30 cellular contexts compared by ENCODE assay signal in the genomic region with DNA sequence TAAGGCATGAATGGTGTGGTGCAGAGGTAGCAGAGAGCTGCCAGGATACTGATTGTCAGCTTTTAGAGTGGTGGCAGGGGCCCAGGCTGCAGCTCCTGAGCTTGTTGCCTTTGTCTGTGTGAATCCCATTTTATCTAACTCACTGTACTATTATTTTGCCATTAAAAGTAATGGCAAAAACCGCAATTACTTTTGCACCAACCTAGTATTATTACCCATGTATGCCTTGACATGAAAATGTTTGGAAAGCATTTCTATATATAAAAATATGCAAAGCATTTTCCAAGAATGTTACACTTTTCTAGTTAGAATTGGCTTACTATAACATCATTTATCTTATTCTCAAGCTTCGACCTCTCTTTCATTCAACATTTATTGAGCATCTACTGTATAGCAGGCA.
"Had no signal": no experiment of that assay in that cellular context is flagged by ENCODE, and none has a peak within 500 bp of the region (broad histone marks: within the 10 kb centered on the region; RNA-seq: fewer than 3 reads in every experiment).

No MANE protein-coding gene starts in this region.

- H3K36me3 Mint-ChIP-seq: activated naive CD8-positive, alpha-beta T cell had no signal

- ATAC-seq: activated CD4-positive, CD25-positive, alpha-beta regulatory T cell treated with anti-CD3 and anti-CD28 coated beads, Interleukin-2, amount 50 U/mL, for 24 hours; activated T-cell treated with anti-CD3 and anti-CD28 coated beads, Interleukin-2, amount 50 U/mL, for 4 hours; activated T-helper 17 cell treated with anti-CD3 and anti-CD28 coated beads, Interleukin-2, amount 50 U/mL, for 72 hours; esophagus mucosa; foreskin keratinocyte; gastrocnemius medialis; T-helper 17 cell had no signal

- H3K27me3 ChIP-seq: brain microvascular endothelial cell, dorsolateral prefrontal cortex, foreskin keratinocyte, gastrocnemius medialis had no signal

- H3K36me3 ChIP-seq: brain microvascular endothelial cell, gastrocnemius medialis, WERI-Rb-1 had no signal

- H3K4me3 Mint-ChIP-seq: activated B cell treated with CpG ODN at 0.5 μM for 24 hours; activated CD4-positive, alpha-beta memory T cell treated with anti-CD3 and anti-CD28 coated beads, Interleukin-2, amount 10 ng/mL, durations not matched to agents 7 days and 5 days; activated naive CD8-positive, alpha-beta T cell; activated T-cell treated with anti-CD3 and anti-CD28 coated beads, Interleukin-2, amount 50 U/mL, for 4 hours; activated T-helper 17 cell treated with anti-CD3 and anti-CD28 coated beads, Interleukin-2, amount 50 U/mL, for 72 hours; central memory CD8-positive, alpha-beta T cell; dendritic cell treated with granulocyte-macrophage colony-stimulating factor and Interleukin-4, amounts not matched to agents 40 ng/mL and 50 ng/mL, for 4 days; endodermal cell; T-helper 17 cell; T-helper 2 cell treated with Interferon-gamma antibody and Interleukin-4, amounts not matched to agents 5 μg/mL and 100 μg/mL, for 36 hours had no signal

- H3K4me3 ChIP-seq: coronary artery, dorsolateral prefrontal cortex, gastrocnemius medialis had no signal

- H3K4me1 ChIP-seq: foreskin keratinocyte, gastrocnemius medialis had no signal

- H3K9me3 Mint-ChIP-seq: central memory CD8-positive, alpha-beta T cell; endodermal cell had no signal

- DNase-seq: activated B cell treated with CpG ODN at 0.5 μM for 24 hours; activated CD4-positive, alpha-beta memory T cell treated with anti-CD3 and anti-CD28 coated beads, Interleukin-2, amount 10 ng/mL, durations not matched to agents 7 days and 5 days; activated CD4-positive, alpha-beta T cell treated with anti-CD3 and anti-CD28 coated beads for 48 hours; activated CD8-positive, alpha-beta memory T cell treated with anti-CD3 and anti-CD28 coated beads, Interleukin-2, amount 50 U/mL, for 48 hours; activated effector memory CD4-positive, alpha-beta T cell treated with Interleukin-2 at 50 U/mL for 16 hours; activated gamma-delta T cell treated with Interleukin-2 at 50 U/mL for 16 hours; activated naive CD4-positive, alpha-beta T cell treated with anti-CD3 and anti-CD28 coated beads, Interleukin-2, amount 50 U/mL, for 16 hours; activated naive CD4-positive, alpha-beta T cell treated with Interleukin-2 at 50 U/mL for 16 hours; activated T-cell treated with anti-CD3 and anti-CD28 coated beads for 4 hours; activated T-cell treated with anti-CD3 and anti-CD28 coated beads, Interleukin-2, amount 50 U/mL, for 4 hours; amniotic stem cell; anterior cingulate cortex; brain microvascular endothelial cell; dorsolateral prefrontal cortex; effector memory CD4-positive, alpha-beta T cell; endodermal cell; foreskin keratinocyte; gastrocnemius medialis; T-helper 1 cell; T-helper 17 cell; T1000; WERI-Rb-1 had no signal

- H3K4me1 Mint-ChIP-seq: activated B cell treated with CpG ODN at 0.5 μM for 24 hours; activated CD4-positive, alpha-beta memory T cell treated with anti-CD3 and anti-CD28 coated beads, Interleukin-2, amount 10 ng/mL, durations not matched to agents 7 days and 5 days; activated T-helper 17 cell treated with anti-CD3 and anti-CD28 coated beads, Interleukin-2, amount 50 U/mL, for 72 hours; central memory CD8-positive, alpha-beta T cell; endodermal cell; T-helper 17 cell had no signal

- H3K9me3 ChIP-seq: gastrocnemius medialis had no signal

- H3K27ac Mint-ChIP-seq: activated B cell treated with CpG ODN at 0.5 μM for 24 hours; activated CD4-positive, alpha-beta memory T cell treated with anti-CD3 and anti-CD28 coated beads, Interleukin-2, amount 10 ng/mL, durations not matched to agents 7 days and 5 days; activated naive CD8-positive, alpha-beta T cell; activated T-helper 17 cell treated with anti-CD3 and anti-CD28 coated beads, Interleukin-2, amount 50 U/mL, for 72 hours; dendritic cell treated with granulocyte-macrophage colony-stimulating factor and Interleukin-4, amounts not matched to agents 40 ng/mL and 50 ng/mL, for 4 days; endodermal cell; T-helper 17 cell; T-helper 2 cell treated with Interferon-gamma antibody and Interleukin-4, amounts not matched to agents 5 μg/mL and 100 μg/mL, for 36 hours had no signal

- H3K27ac ChIP-seq: brain microvascular endothelial cell, coronary artery, dorsolateral prefrontal cortex, foreskin keratinocyte, gastrocnemius medialis, WERI-Rb-1 had no signal

- H3K27me3 Mint-ChIP-seq: activated B cell treated with CpG ODN at 0.5 μM for 24 hours; activated CD4-positive, alpha-beta memory T cell treated with anti-CD3 and anti-CD28 coated beads, Interleukin-2, amount 10 ng/mL, durations not matched to agents 7 days and 5 days; activated naive CD8-positive, alpha-beta T cell; activated T-helper 17 cell treated with anti-CD3 and anti-CD28 coated beads, Interleukin-2, amount 50 U/mL, for 72 hours; central memory CD8-positive, alpha-beta T cell; dendritic cell treated with granulocyte-macrophage colony-stimulating factor and Interleukin-4, amounts not matched to agents 40 ng/mL and 50 ng/mL, for 4 days; T-helper 17 cell had no signal
